Comparison of ENCODE assay signal across 1 cellular context in genomic region chr5:56670916-56671315, GRCh38.
TF ChIP-seq lines count a peak whose summit lies in the region.

No MANE protein-coding gene starts in this region.

TF ChIP-seq in WTC11, 78 proteins besides CTCF, POLR2A, EP300 and RAD21 (continued from another document):
- TF ChIP-seq PRDM15 (CRISPR knock-in tag; IDR thresholded peaks at IDR 0.05): no peak
- TF ChIP-seq, protein P1, sequence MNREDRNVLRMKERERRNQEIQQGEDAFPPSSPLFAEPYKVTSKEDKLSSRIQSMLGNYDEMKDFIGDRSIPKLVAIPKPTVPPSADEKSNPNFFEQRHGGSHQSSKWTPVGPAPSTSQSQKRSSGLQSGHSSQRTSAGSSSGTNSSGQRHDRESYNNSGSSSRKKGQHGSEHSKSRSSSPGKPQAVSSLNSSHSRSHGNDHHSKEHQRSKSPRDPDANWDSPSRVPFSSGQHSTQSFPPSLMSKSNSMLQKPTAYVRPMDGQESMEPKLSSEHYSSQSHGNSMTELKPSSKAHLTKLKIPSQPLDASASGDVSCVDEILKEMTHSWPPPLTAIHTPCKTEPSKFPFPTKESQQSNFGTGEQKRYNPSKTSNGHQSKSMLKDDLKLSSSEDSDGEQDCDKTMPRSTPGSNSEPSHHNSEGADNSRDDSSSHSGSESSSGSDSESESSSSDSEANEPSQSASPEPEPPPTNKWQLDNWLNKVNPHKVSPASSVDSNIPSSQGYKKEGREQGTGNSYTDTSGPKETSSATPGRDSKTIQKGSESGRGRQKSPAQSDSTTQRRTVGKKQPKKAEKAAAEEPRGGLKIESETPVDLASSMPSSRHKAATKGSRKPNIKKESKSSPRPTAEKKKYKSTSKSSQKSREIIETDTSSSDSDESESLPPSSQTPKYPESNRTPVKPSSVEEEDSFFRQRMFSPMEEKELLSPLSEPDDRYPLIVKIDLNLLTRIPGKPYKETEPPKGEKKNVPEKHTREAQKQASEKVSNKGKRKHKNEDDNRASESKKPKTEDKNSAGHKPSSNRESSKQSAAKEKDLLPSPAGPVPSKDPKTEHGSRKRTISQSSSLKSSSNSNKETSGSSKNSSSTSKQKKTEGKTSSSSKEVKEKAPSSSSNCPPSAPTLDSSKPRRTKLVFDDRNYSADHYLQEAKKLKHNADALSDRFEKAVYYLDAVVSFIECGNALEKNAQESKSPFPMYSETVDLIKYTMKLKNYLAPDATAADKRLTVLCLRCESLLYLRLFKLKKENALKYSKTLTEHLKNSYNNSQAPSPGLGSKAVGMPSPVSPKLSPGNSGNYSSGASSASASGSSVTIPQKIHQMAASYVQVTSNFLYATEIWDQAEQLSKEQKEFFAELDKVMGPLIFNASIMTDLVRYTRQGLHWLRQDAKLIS (CRISPR knock-in tag; IDR thresholded peaks at IDR 0.05; ENCODE audit: borderline replicate concordance): no peak
- TF ChIP-seq ATF1 (CRISPR knock-in tag; IDR thresholded peaks at IDR 0.05): no peak
- TF ChIP-seq CREM (CRISPR knock-in tag; IDR thresholded peaks at IDR 0.05): no peak
- TF ChIP-seq TP53 (CRISPR knock-in tag; IDR thresholded peaks at IDR 0.05): no peak
- TF ChIP-seq NFYB (CRISPR knock-in tag; conservative IDR thresholded peaks at IDR 0.05; ENCODE audit: low read depth): no peak
- no peak for TF ChIP-seq SMAD3 (CRISPR knock-in tag; IDR thresholded peaks at IDR 0.05; ENCODE audit: borderline replicate concordance)
- TF ChIP-seq ZNF263 (CRISPR knock-in tag; IDR thresholded peaks at IDR 0.05; ENCODE audit: low read depth): no peak
- no peak for TF ChIP-seq ZNF219 (CRISPR knock-in tag; IDR thresholded peaks at IDR 0.05; ENCODE audit: borderline replicate concordance)
- no peak for TF ChIP-seq NR2C2 (CRISPR knock-in tag; IDR thresholded peaks at IDR 0.05)
- TF ChIP-seq NFATC4 (CRISPR knock-in tag; IDR thresholded peaks at IDR 0.05): no peak
- TF ChIP-seq CBFB (CRISPR knock-in tag; IDR thresholded peaks at IDR 0.05; ENCODE audit: low read depth): no peak
- no peak for TF ChIP-seq E2F1 (CRISPR knock-in tag; IDR thresholded peaks at IDR 0.05)
- no peak for TF ChIP-seq GRHL2 (CRISPR knock-in tag; IDR thresholded peaks at IDR 0.05; ENCODE audit: insufficient replicate concordance, severe bottlenecking)
- TF ChIP-seq, protein P2, sequence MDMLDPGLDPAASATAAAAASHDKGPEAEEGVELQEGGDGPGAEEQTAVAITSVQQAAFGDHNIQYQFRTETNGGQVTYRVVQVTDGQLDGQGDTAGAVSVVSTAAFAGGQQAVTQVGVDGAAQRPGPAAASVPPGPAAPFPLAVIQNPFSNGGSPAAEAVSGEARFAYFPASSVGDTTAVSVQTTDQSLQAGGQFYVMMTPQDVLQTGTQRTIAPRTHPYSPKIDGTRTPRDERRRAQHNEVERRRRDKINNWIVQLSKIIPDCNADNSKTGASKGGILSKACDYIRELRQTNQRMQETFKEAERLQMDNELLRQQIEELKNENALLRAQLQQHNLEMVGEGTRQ (CRISPR knock-in tag; IDR thresholded peaks at IDR 0.05): no peak
TF ChIP-seq in WTC11: peak in this region for 0.
